In genomic region chr20:15937179-15937578, GRCh38 we compare ENCODE assay signal across 11 cellular contexts.
DNase-seq lines count a peak whose midpoint lies in the region; ATAC-seq, FAIRE-seq and TF ChIP-seq lines count a peak whose summit lies in the region.
"Had no signal": no experiment of that assay in that cellular context is flagged by ENCODE, and none has a peak within 500 bp of the region (broad histone marks: within the 10 kb centered on the region; RNA-seq: fewer than 3 reads in every experiment).

No MANE protein-coding gene starts in this region.

- TF ChIP-seq RAD21 in GM12878 (IDR thresholded peaks at IDR 0.05; ENCODE audit: insufficient read depth, low read depth, low read length) = no peak

- H3K27me3 Mint-ChIP-seq in CD4-positive, alpha-beta memory T cell = no peaks in the 10 kb centered on the region

- BruUV-seq in GM12878 (replicated peaks; lab: Mats Ljungman, UMichigan) = no TSS peak

- no peaks in the 10 kb centered on the region for H3K4me1 Mint-ChIP-seq in CD4-positive, alpha-beta memory T cell

- H3K4me1 ChIP-seq in GM12878 (ENCODE audit: control insufficient read depth, insufficient read depth, low read length) (peaks cover 8% of the 10 kb centered on the region), aorta (ENCODE audit: control insufficient read depth in 1 of 2, insufficient read depth in 2 of 2, low read length in 2 of 2) (peaks cover 0 to 2% of the 10 kb centered on the region in 2 donors)
- no peaks in the 10 kb centered on the region for H3K4me1 ChIP-seq in CD4-positive, alpha-beta memory T cell (ENCODE audit: insufficient read depth, low read length)
- H3K4me1 ChIP-seq: colonic mucosa, gastrocnemius medialis had no signal

- in situ Hi-C loops in GM12878 (cut with MboI) = no loop called here

- DNase-seq in GM12878 (ENCODE audit: low read depth, low spot score) (peak; percentile 43), aorta (no peak), KG1 (lab: John Stamatoyannopoulos, UW) (no peak), NCI-H524 treated with DMSO at 0.1 percent for 48 hours (lab: John Stamatoyannopoulos, UW) (no peak)
- DNase-seq in CD4-positive, alpha-beta memory T cell = no peak
- DNase-seq: colonic mucosa, gastrocnemius medialis, SHP77 had no signal

- FAIRE-seq in GM12878 (lab: Jason Lieb, UNC) = no peak

- RAD21 ChIA-PET in GM12878 (lab: Charles Lee; ENCODE audit: unreplicated experiment) = no interaction called here

- no peaks in the 10 kb centered on the region; a peak in 1 of 4 replicates for H3K36me3 ChIP-seq in GM12878 (ENCODE audit: control insufficient read depth in 2 of 2, insufficient read depth in 2 of 2, low read length in 1 of 2)
- no peaks in the 10 kb centered on the region for H3K36me3 ChIP-seq in CD4-positive, alpha-beta memory T cell (ENCODE audit: insufficient read depth, low read length)
- H3K36me3 ChIP-seq in aorta (ENCODE audit: control insufficient read depth in 1 of 2, insufficient read depth in 2 of 2, low read length in 1 of 2) = no peaks in the 10 kb centered on the region
- H3K36me3 ChIP-seq: colonic mucosa, gastrocnemius medialis had no signal

- WGBS in GM12878 (ENCODE audit: insufficient coverage, insufficient replicate concordance, low lambda C conversion rate, missing lambda C conversion rate) = 4% methylated on average over 3 of the region's 3 CpGs
- WGBS in aorta, 2 donors = 88 to 90% methylated on average over 3 of the region's 3 CpGs

- H3K27ac Mint-ChIP-seq in CD4-positive, alpha-beta memory T cell = no peak overlapping the region

- CTCF ChIA-PET in GM12878 (lab: Yijun Ruan, JAX) = no interaction called here
- CTCF ChIA-PET in CD4-positive, alpha-beta memory T cell (lab: Charles Lee; ENCODE audit: partially characterized antibody) = no interaction called here

- H3K9me3 ChIP-seq in GM12878 (replicated peaks; ENCODE audit: control insufficient read depth, insufficient read depth, low read length) (peaks cover 10% of the 10 kb centered on the region; the same call in 2 of the 3 replicates), aorta (ENCODE audit: control insufficient read depth, low read length) (peaks cover 2% of the 10 kb centered on the region)
- H3K9me3 ChIP-seq in CD4-positive, alpha-beta memory T cell (ENCODE audit: control insufficient read depth in 1 of 2, low read length in 2 of 2) = no peaks in the 10 kb centered on the region
- H3K9me3 ChIP-seq: colonic mucosa had no signal

- H3K27ac ChIP-seq in GM12878 (ENCODE audit: control insufficient read depth, insufficient read depth) (no peak overlapping the region), aorta (ENCODE audit: low read depth in 1 of 2, low read length in 2 of 2) (no peak overlapping the region)
- H3K27ac ChIP-seq in CD4-positive, alpha-beta memory T cell (ENCODE audit: low read depth, low read length) = no peak overlapping the region
- H3K27ac ChIP-seq: colonic mucosa, gastrocnemius medialis had no signal

- no peaks in the 10 kb centered on the region for H3K36me3 Mint-ChIP-seq in CD4-positive, alpha-beta memory T cell

- no peaks in the 10 kb centered on the region for H3K27me3 ChIP-seq in GM12878 (replicated peaks in 1 of 2; ENCODE audit: control insufficient read depth in 2 of 2, insufficient read depth in 2 of 2, low read length in 1 of 2)
- no peaks in the 10 kb centered on the region for H3K27me3 ChIP-seq in CD4-positive, alpha-beta memory T cell (ENCODE audit: insufficient read depth, low read length)
- H3K27me3 ChIP-seq in aorta (ENCODE audit: control insufficient read depth in 1 of 2, insufficient read depth in 2 of 2, low read length in 1 of 2) = no peaks in the 10 kb centered on the region
- H3K27me3 ChIP-seq: colonic mucosa, gastrocnemius medialis had no signal

- TF ChIP-seq EP300 in GM12878 (IDR thresholded peaks at IDR 0.05; ENCODE audit: borderline replicate concordance in 1 of 2, control insufficient read depth in 1 of 2, low read depth in 2 of 2, low read length in 2 of 2) = no peak

- no peak for TF ChIP-seq POLR2A in GM18505 (IDR thresholded peaks at IDR 0.05; ENCODE audit: borderline replicate concordance, extremely low read depth, insufficient read depth, insufficient read length)
- no peak for TF ChIP-seq POLR2A in GM12878 (IDR thresholded peaks at IDR 0.05; ENCODE audit: low read depth, low read length)

- peak overlapping the region; percentile 25; the same call in 1 of the 2 replicates for H3K4me2 ChIP-seq in GM12878 (ENCODE audit: control insufficient read depth, insufficient read depth)

- no peak overlapping the region for H3K9ac ChIP-seq in GM12878 (ENCODE audit: control insufficient read depth, insufficient read depth, low read length)

- no peak overlapping the region for H3K4me3 Mint-ChIP-seq in CD4-positive, alpha-beta memory T cell

- TF ChIP-seq CTCF in GM12878 (IDR thresholded peaks at IDR 0.05 in 2 of 3, conservative IDR thresholded peaks at IDR 0.05 in 1 of 3; ENCODE audit: control insufficient read depth in 2 of 3, extremely low read depth in 1 of 3, insufficient read depth in 1 of 3, low read depth in 3 of 3, low read length in 3 of 3) = no peak

- POLR2A ChIA-PET in GM12878 (lab: Charles Lee) = no interaction called here
- POLR2A ChIA-PET in CD4-positive, alpha-beta memory T cell (lab: Charles Lee; ENCODE audit: partially characterized antibody) = no interaction called here

- peak; percentile 95 for ATAC-seq in GM18505 (IDR thresholded peaks at IDR 0.05; ENCODE audit: unreplicated experiment)
- ATAC-seq in GM21360 (IDR thresholded peaks at IDR 0.05; ENCODE audit: unreplicated experiment) = peak; percentile 86
- peak; percentile 71 for ATAC-seq in HG03060 (IDR thresholded peaks at IDR 0.05; ENCODE audit: low read depth, unreplicated experiment)
- peak; percentile 96 for ATAC-seq in GM12878
- no peak for ATAC-seq in aorta (ENCODE audit: low FRiP score)
- ATAC-seq: gastrocnemius medialis had no signal

- no peaks in the 10 kb centered on the region for H3K79me2 ChIP-seq in GM12878 (ENCODE audit: control insufficient read depth, insufficient read depth, low read length)

- SMC1A ChIA-PET in GM12878 (lab: Charles Lee; ENCODE audit: uncharacterized antibody, unreplicated experiment) = interaction anchor here (1.2 kb wide), 1 partner anchor 375 kb away, joined by 3 read pairs; no protein-coding TSS in a partner anchor

- intact Hi-C loops in GM12878 (cut with micrococcal nuclease; ENCODE audit: unreplicated experiment) (no loop called here), aorta (cut with DNase I) (no loop called here)
- intact Hi-C loops in CD4-positive, alpha-beta memory T cell (cut with micrococcal nuclease) = no loop called here

- peak overlapping the region; percentile 37; the same call in 1 of the 2 replicates for H2AFZ ChIP-seq in GM12878 (ENCODE audit: control insufficient read depth, low read depth, low read length)

- H3K4me3 ChIP-seq in GM12878 (no peak overlapping the region), aorta (ENCODE audit: low read length in 2 of 2) (no peak overlapping the region)
- H3K4me3 ChIP-seq in CD4-positive, alpha-beta memory T cell (ENCODE audit: low read length in 2 of 2) = no peak overlapping the region
- H3K4me3 ChIP-seq: colonic mucosa, gastrocnemius medialis had no signal

- peaks cover 0 to 6% (median 0%) of the 10 kb centered on the region in 8 donors for H3K9me3 Mint-ChIP-seq in CD4-positive, alpha-beta memory T cell

- no peaks in the 10 kb centered on the region for H4K20me1 ChIP-seq in GM12878 (ENCODE audit: control insufficient read depth, insufficient read depth)

TF ChIP-seq in GM12878, 131 proteins besides CTCF, POLR2A, EP300 and RAD21:
- TF ChIP-seq RUNX3 (IDR thresholded peaks at IDR 0.05; ENCODE audit: low read length) = peak; percentile 59
- TF ChIP-seq IKZF1 (conservative IDR thresholded peaks at IDR 0.05) = 0 out of 2 replicates have a peak, but pooled peaks have one; percentile 19
- TF ChIP-seq FOXK2 (IDR thresholded peaks at IDR 0.05) = no peak
- TF ChIP-seq MAX (IDR thresholded peaks at IDR 0.05; ENCODE audit: low read depth, low read length) = 0 out of 2 replicates have a peak, but pooled peaks have one; percentile 35
- peak; percentile 44; the same call in 1 of the 2 replicates for TF ChIP-seq MTA2 (IDR thresholded peaks at IDR 0.05; ENCODE audit: low read depth)
- 0 out of 4 replicates have a peak, but pooled peaks of 1 of the 2 experiments have one; percentile 21 for TF ChIP-seq BHLHE40 (IDR thresholded peaks at IDR 0.05; ENCODE audit: borderline replicate concordance in 1 of 2, low read depth in 2 of 2, low read length in 1 of 2)
- no peak for TF ChIP-seq SRF (IDR thresholded peaks at IDR 0.05; ENCODE audit: low read depth in 2 of 2, low read length in 2 of 2)
- TF ChIP-seq ZNF687 (IDR thresholded peaks at IDR 0.05) = 0 out of 2 replicates have a peak, but pooled peaks have one; percentile 23
- TF ChIP-seq IKZF2 (IDR thresholded peaks at IDR 0.05) = peak; percentile 55 to 56; a peak in 3 of 4 replicates
